ENCODE assay signal across 1 cellular context in the genomic region with DNA sequence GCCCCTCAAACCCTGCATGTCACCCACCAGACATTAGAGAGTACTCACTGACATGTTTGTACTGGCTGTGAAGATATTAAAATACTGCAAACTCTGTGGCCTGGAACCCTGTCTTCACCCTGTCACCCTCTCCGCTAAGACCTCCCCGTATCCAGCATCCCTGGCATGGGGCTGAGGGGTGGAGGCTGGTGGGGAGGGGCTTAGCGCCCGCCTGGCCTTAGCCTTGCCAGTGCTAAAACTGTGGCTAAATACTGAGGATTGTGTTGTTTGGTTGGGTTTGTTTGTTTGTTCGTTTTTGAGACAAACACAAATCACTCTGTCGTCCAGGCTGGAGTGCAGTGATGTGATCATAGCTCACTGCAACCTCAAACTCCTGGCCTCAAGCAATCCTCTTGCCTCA.
TF ChIP-seq lines count a peak whose summit lies in the region.

No MANE protein-coding gene starts in this region.

TF ChIP-seq in GM12878, 131 proteins besides CTCF, POLR2A, EP300 and RAD21:
- 0 out of 2 replicates have a peak, but pooled peaks have one; percentile 0 for TF ChIP-seq CBFB (IDR thresholded peaks at IDR 0.05; ENCODE audit: low read depth)
- TF ChIP-seq TCF12 (IDR thresholded peaks at IDR 0.05; ENCODE audit: low read depth, low read length), result no peak
